Comparison of ENCODE assay signal across 11 cellular contexts in the genomic region with DNA sequence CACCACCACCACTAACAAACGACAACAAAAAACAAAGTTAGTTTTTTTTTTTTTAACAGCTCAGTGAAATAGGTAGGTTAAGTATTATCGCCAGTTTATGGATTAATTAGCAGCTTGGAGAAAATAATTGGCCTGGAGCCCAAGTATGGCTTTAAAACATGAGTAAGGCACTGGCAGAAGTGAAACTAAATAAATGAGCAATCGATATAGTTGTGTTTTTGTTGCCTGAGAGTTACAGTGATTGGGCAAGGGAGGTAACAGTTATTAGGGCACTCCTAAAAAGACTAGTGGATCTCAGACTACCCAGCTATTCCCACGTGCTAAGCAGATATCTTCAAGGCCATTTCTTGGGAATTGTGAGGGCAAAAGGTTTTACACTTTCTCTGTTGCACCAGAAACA. TPM values are rescaled to one million over a fixed set of nuclear protein-coding genes. Genes with fewer than 3 reads are reported as not detected.
DNase-seq lines count a peak whose midpoint lies in the region; ATAC-seq, FAIRE-seq and TF ChIP-seq lines count a peak whose summit lies in the region.
"Had no signal": no experiment of that assay in that cellular context is flagged by ENCODE, and none has a peak within 500 bp of the region (broad histone marks: within the 10 kb centered on the region; RNA-seq: fewer than 3 reads in every experiment).

No MANE protein-coding gene starts in this region.

- H4K20me1 ChIP-seq in GM23248 (ENCODE audit: insufficient read depth) = no peaks in the 10 kb centered on the region
- no peaks in the 10 kb centered on the region for H4K20me1 ChIP-seq in HepG2 (ENCODE audit: insufficient read depth, low read length)

- peaks cover 0 to 2% (median 0%) of the 10 kb centered on the region in 3 donors for H3K27me3 Mint-ChIP-seq in CD14-positive monocyte (ENCODE audit: low read depth in 3 of 3)

- ATAC-seq in HepG2 (no peak), left ventricle myocardium superior (no peak)
- ATAC-seq: heart right ventricle had no signal

- no peak overlapping the region for H3K14ac ChIP-seq in trophoblast cell (ENCODE audit: low read length)

- no peak for TF ChIP-seq CTCF in CD14-positive monocyte (IDR thresholded peaks at IDR 0.05)
- TF ChIP-seq CTCF in WI38 (IDR thresholded peaks at IDR 0.05; ENCODE audit: low read depth, low read length) = no peak
- TF ChIP-seq CTCF in HepG2 (CRISPR knock-in tag; IDR thresholded peaks at IDR 0.05) = no peak
- TF ChIP-seq CTCF in uterus (IDR thresholded peaks at IDR 0.05) = no peak

- POLR2A ChIA-PET in HepG2 (lab: Yijun Ruan, JAX) = interaction anchor here (3.5 kb wide), 1 partner anchor 31 kb away, joined by 22 read pairs; a partner anchor contains a TSS

- 0 out of 2 replicates have a peak, but pooled peaks cover 7% of the 10 kb centered on the region for H3K36me3 ChIP-seq in GM23248 (ENCODE audit: low read depth)
- H3K36me3 ChIP-seq in HepG2 (replicated peaks in 1 of 2; ENCODE audit: control insufficient read depth in 1 of 2, insufficient read depth in 2 of 2, low read length in 2 of 2) = peaks cover 0 to 4% of the 10 kb centered on the region in 2 experiments; a peak in 3 of 5 replicates
- H3K36me3 ChIP-seq in trophoblast cell (ENCODE audit: control insufficient read depth in 1 of 2, insufficient read depth in 2 of 2, low read length in 2 of 2) = no peaks in the 10 kb centered on the region
- no peaks in the 10 kb centered on the region for H3K36me3 ChIP-seq in uterus

- TF ChIP-seq EP300 in HepG2 (IDR thresholded peaks at IDR 0.05; ENCODE audit: low read depth in 2 of 2, low read length in 2 of 2) (no peak), HepG2 (CRISPR knock-in tag; IDR thresholded peaks at IDR 0.05; ENCODE audit: borderline replicate concordance) (no peak)

- H2AFZ ChIP-seq in GM23248 (peak overlapping the region; percentile 20; the same call in 1 of the 2 replicates), HepG2 (ENCODE audit: low read length) (no peak overlapping the region), trophoblast cell (ENCODE audit: insufficient read depth, low read length, poor library complexity) (no peak overlapping the region)

- peaks cover 21% of the 10 kb centered on the region for H3K4me1 ChIP-seq in GM23248 (ENCODE audit: insufficient read depth)
- H3K4me1 ChIP-seq in HepG2 (ENCODE audit: insufficient read depth, low read length) = peaks cover 37% of the 10 kb centered on the region
- H3K4me1 ChIP-seq in trophoblast cell (ENCODE audit: control insufficient read depth in 1 of 2, insufficient read depth in 2 of 2, low read length in 2 of 2) = no peaks in the 10 kb centered on the region
- no peaks in the 10 kb centered on the region for H3K4me1 ChIP-seq in uterus

- intact Hi-C loops in CD14-positive monocyte (cut with micrococcal nuclease) = loop anchor here in 1 of 2 donors (2.0 kb wide), 1 partner anchor 31 kb away; a partner anchor contains a TSS
- intact Hi-C loops in HepG2 (cut with micrococcal nuclease; ENCODE audit: unreplicated experiment) = no loop called here
- intact Hi-C loops in uterus (cut with DNase I; ENCODE audit: low total_unique reads) = no loop called here
- intact Hi-C loops in left ventricle myocardium superior (cut with micrococcal nuclease) = no loop called here

- no peak overlapping the region for H3K4ac ChIP-seq in trophoblast cell (ENCODE audit: low read depth, low read length)

- peaks cover 26 to 41% of the 10 kb centered on the region in 2 donors for H3K36me3 Mint-ChIP-seq in CD14-positive monocyte

- 53 to 57% methylated on average over 4 of the region's 4 CpGs for WGBS in GM23248 (ENCODE audit: low coverage in 1 of 2, low lambda C conversion rate in 2 of 2, missing lambda C conversion rate in 2 of 2), 2 experiments
- 84% methylated on average over 4 of the region's 4 CpGs for WGBS in HepG2 (ENCODE audit: low lambda C conversion rate)
- WGBS in trophoblast cell (ENCODE audit: extremely low coverage, insufficient coverage, insufficient read length) = no CpG with 5 or more reads among the region's 4 CpGs

- DNase-seq in CD14-positive monocyte (ENCODE audit: low spot score) (no peak), GM23248 (peak; percentile 50), HepG2 (ENCODE audit: low spot score) (no peak), trophoblast cell (no peak), uterus (no peak), left ventricle myocardium superior (no peak), AG20443 (ENCODE audit: low spot score) (no peak)
- DNase-seq: heart right ventricle; occipital lobe; stimulated activated naive CD4-positive, alpha-beta T cell treated with Interleukin-2 at 50 U/mL for 16 hours had no signal

- H3K4me2 ChIP-seq in GM23248 (ENCODE audit: unreplicated experiment) (peak overlapping the region; percentile 89), HepG2 (ENCODE audit: low read depth, low read length) (0 out of 2 replicates have a peak overlapping the region, but pooled peaks have one; percentile 8), trophoblast cell (ENCODE audit: low read length) (no peak overlapping the region)

- no peak overlapping the region for H3K18ac ChIP-seq in trophoblast cell (ENCODE audit: low read length)

- H3K27me3 ChIP-seq in GM23248 (replicated peaks; ENCODE audit: insufficient read depth) (no peaks in the 10 kb centered on the region), HepG2 (ENCODE audit: control insufficient read depth in 1 of 2, insufficient read depth in 2 of 2, low read length in 2 of 2) (peaks cover 0 to 1% of the 10 kb centered on the region in 2 experiments; a peak in 1 of 5 replicates), trophoblast cell (ENCODE audit: insufficient read depth, low read length) (no peaks in the 10 kb centered on the region), uterus (no peaks in the 10 kb centered on the region)
- H3K27me3 ChIP-seq: heart right ventricle had no signal

- H3K4me3 ChIP-seq in GM23248 (peak overlapping the region; percentile 80; the same call in 1 of the 2 replicates), WI38 (ENCODE audit: low read depth, low read length) (0 out of 2 replicates have a peak overlapping the region, but pooled peaks have one; percentile 27), HepG2 (replicated peaks in 1 of 3; ENCODE audit: insufficient read depth in 1 of 3, low read depth in 2 of 3, low read length in 3 of 3) (no peak overlapping the region), trophoblast cell (ENCODE audit: low read depth, low read length) (no peak overlapping the region), uterus (no peak overlapping the region)

- peak overlapping the region; percentile 66 to 100 for H3K4me3 Mint-ChIP-seq in CD14-positive monocyte

- H4K91ac ChIP-seq in trophoblast cell (ENCODE audit: low read depth, low read length) = no peak overlapping the region

- H3K9me3 ChIP-seq in GM23248 (ENCODE audit: low read depth) (no peaks in the 10 kb centered on the region), HepG2 (ENCODE audit: low read length) (no peaks in the 10 kb centered on the region), trophoblast cell (ENCODE audit: insufficient read depth, low read depth, low read length) (no peaks in the 10 kb centered on the region), uterus (no peaks in the 10 kb centered on the region)
- H3K9me3 ChIP-seq: heart right ventricle had no signal

- no peak overlapping the region for H4K12ac ChIP-seq in trophoblast cell (ENCODE audit: low read depth, low read length)

- H3K9me3 Mint-ChIP-seq in CD14-positive monocyte = peaks cover 0 to 1% (median 0%) of the 10 kb centered on the region in 7 donors

- no peak for FAIRE-seq in HepG2 (lab: Jason Lieb, UNC)

- no peak overlapping the region for H2BK120ac ChIP-seq in trophoblast cell (ENCODE audit: insufficient read depth, low read length, poor library complexity)

- TF ChIP-seq RAD21 in HepG2 (CRISPR knock-in tag; IDR thresholded peaks at IDR 0.05) = no peak

- BruUV-seq in HepG2 (replicated peaks; lab: Mats Ljungman, UMichigan) = no TSS peak

- no peaks in the 10 kb centered on the region for H3K9me2 ChIP-seq in GM23248 (ENCODE audit: insufficient read depth)

- no peak overlapping the region for H2BK12ac ChIP-seq in trophoblast cell (ENCODE audit: low read length)

- peaks cover 35% of the 10 kb centered on the region for H3K79me2 ChIP-seq in GM23248 (ENCODE audit: insufficient read depth)
- H3K79me2 ChIP-seq in HepG2 (ENCODE audit: insufficient read depth, low read length) = no peaks in the 10 kb centered on the region
- no peaks in the 10 kb centered on the region for H3K79me2 ChIP-seq in trophoblast cell (ENCODE audit: control insufficient read depth, insufficient read depth, low read length, poor library complexity)

- no peak overlapping the region for H2BK5ac ChIP-seq in trophoblast cell (ENCODE audit: low read depth, low read length, poor library complexity)

- CTCF ChIA-PET in HepG2 (lab: Yijun Ruan, JAX; ENCODE audit: low intra/inter-chr PET ratio, low total read pairs) = no interaction called here

- TF ChIP-seq POLR2A in HepG2 (IDR thresholded peaks at IDR 0.05; ENCODE audit: insufficient read depth in 1 of 2, low read depth in 2 of 2, low read length in 2 of 2) (no peak), uterus (IDR thresholded peaks at IDR 0.05) (no peak)

- H4K8ac ChIP-seq in trophoblast cell (ENCODE audit: low read depth, low read length) = no peak overlapping the region

- peak overlapping the region; percentile 82 to 96 (median 84) for H3K27ac Mint-ChIP-seq in CD14-positive monocyte

- H3K23ac ChIP-seq in trophoblast cell (ENCODE audit: low read length) = no peak overlapping the region

- peaks cover 65% of the 10 kb centered on the region for H3K4me1 Mint-ChIP-seq in CD14-positive monocyte

- in situ Hi-C loops in GM23248 (cut with MboI) = no loop called here
- in situ Hi-C loops in HepG2 (cut with HindIII; ENCODE audit: extremely low pct_ligation_motif_present, low pct_unique_long_range_greater_than_20kb) = no loop called here

- no peak overlapping the region for H2AK5ac ChIP-seq in trophoblast cell (ENCODE audit: low read length)

- H3K9ac ChIP-seq in GM23248 (peak overlapping the region; percentile 25; the same call in 1 of the 2 replicates), HepG2 (ENCODE audit: insufficient read depth, low read depth, low read length) (no peak overlapping the region), trophoblast cell (ENCODE audit: low read length) (no peak overlapping the region)

- no peak overlapping the region for H3K27ac ChIP-seq in GM23248
- no peak overlapping the region for H3K27ac ChIP-seq in HepG2 (ENCODE audit: extremely low read length, insufficient read depth, low read length)
- no peak overlapping the region for H3K27ac ChIP-seq in trophoblast cell (ENCODE audit: low read depth, low read length)
- H3K27ac ChIP-seq in uterus = no peak overlapping the region

- H3K79me1 ChIP-seq in trophoblast cell (ENCODE audit: low read length) = no peaks in the 10 kb centered on the region

- peaks cover 10% of the 10 kb centered on the region for H3F3A ChIP-seq in GM23248 (ENCODE audit: insufficient read depth)

RNA-seq across cellular contexts. Expression of a gene that starts 2.4 kb away (rescaled TPM):
- polyA plus RNA-seq in CD14-positive monocyte (10 to 100 TPM; 33.6 to 37.8 TPM), GM23248 (2016; fragmentation: Nextera tagmentation; extraction: Ambion mirVana) (10.0 and 10.4 TPM in 2 replicates), HepG2 (2011; rRNA removed) (5.5 and 6.4 TPM in 2 replicates)
- total RNA-seq in GM23248 (2014; rRNA removed; shearing (Covaris generic)) = 11.9 and 13.6 TPM in 2 replicates
- total RNA-seq in HepG2 (2016; rRNA removed; fragmentation: Illumina TruSeq; extraction: Trizol) (10.7 TPM in 2 replicates), uterus (10 to 100 TPM in 1 of 4 donors, 1 to 10 TPM in 3; 3.8 to 19.4 (median 7.6) TPM), left ventricle myocardium superior (4.7 TPM)
- total RNA-seq in HepG2 (2016; cell fraction: cytosol; rRNA removed; fragmentation: Illumina TruSeq; extraction: Trizol; ENCODE audit: low read depth) = 3.0 TPM in 2 replicates
- 11.8 and 11.9 TPM in 2 replicates for total RNA-seq in HepG2 (2016; cell fraction: insoluble cytoplasmic fraction; rRNA removed; fragmentation: Illumina TruSeq; extraction: Trizol)
- total RNA-seq in HepG2 (2016; cell fraction: membrane; rRNA removed; fragmentation: Illumina TruSeq; extraction: Trizol) = 5.1 and 6.4 TPM in 2 replicates
- total RNA-seq in HepG2 (2016; cell fraction: nucleus; rRNA removed; fragmentation: Illumina TruSeq; extraction: Trizol) = 8.9 and 10.4 TPM in 2 replicates
- polyA plus RNA-seq in HepG2 (2011; cell fraction: cytosol; rRNA removed) = 2.9 and 3.0 TPM in 2 replicates
- polyA plus RNA-seq in HepG2 (2011; cell fraction: nucleus; rRNA removed) = 8.3 and 10.0 TPM in 2 replicates
- polyA plus RNA-seq in HepG2 (2012) = 4.3 and 4.5 TPM in 2 replicates
- 2.2 and 2.4 TPM in 2 replicates for polyA plus RNA-seq in HepG2 (2016; cell fraction: cytosol; fragmentation: Illumina TruSeq; extraction: Trizol; ENCODE audit: low read depth)
- polyA plus RNA-seq in HepG2 (2016; cell fraction: insoluble cytoplasmic fraction; fragmentation: Illumina TruSeq; extraction: Trizol; ENCODE audit: low read depth) = 9.8 and 12.2 TPM in 2 replicates
- polyA plus RNA-seq in HepG2 (2016; cell fraction: membrane; fragmentation: Illumina TruSeq; extraction: Trizol; ENCODE audit: low read depth) = 3.3 and 3.5 TPM in 2 replicates
- polyA plus RNA-seq in HepG2 (2016; cell fraction: nucleus; fragmentation: Illumina TruSeq; extraction: Trizol; ENCODE audit: insufficient read depth, low read depth) = 14.3 and 17.1 TPM in 2 replicates
- 2.2 and 23.2 TPM in 2 replicates for polyA minus RNA-seq in HepG2 (2011; rRNA and poly(A)+ RNA removed; ENCODE audit: low replicate concordance)
- 1.8 and 2.8 TPM in 2 replicates for polyA minus RNA-seq in HepG2 (2011; cell fraction: cytosol; rRNA and poly(A)+ RNA removed)
- 9.5 and 12.4 TPM in 2 replicates for polyA minus RNA-seq in HepG2 (2011; cell fraction: nucleus; rRNA and poly(A)+ RNA removed)
- polyA plus RNA-seq in trophoblast cell (2013) = 0.05 and 0.06 TPM in 2 replicates

RNA-seq across cellular contexts. Expression of a gene that starts 31.5 kb away (rescaled TPM):
- polyA plus RNA-seq in CD14-positive monocyte = 1 to 10 TPM; 5.0 to 8.4 TPM
- 18.5 and 28.2 TPM in 2 replicates for total RNA-seq in GM23248 (2014; rRNA removed; shearing (Covaris generic))
- 8.8 and 9.0 TPM in 2 replicates for polyA plus RNA-seq in GM23248 (2016; fragmentation: Nextera tagmentation; extraction: Ambion mirVana)
- 62.6 and 87.6 TPM in 2 replicates for total RNA-seq in HepG2 (2016; rRNA removed; fragmentation: Illumina TruSeq; extraction: Trizol)
- 19.3 and 20.6 TPM in 2 replicates for total RNA-seq in HepG2 (2016; cell fraction: cytosol; rRNA removed; fragmentation: Illumina TruSeq; extraction: Trizol; ENCODE audit: low read depth)
- total RNA-seq in HepG2 (2016; cell fraction: insoluble cytoplasmic fraction; rRNA removed; fragmentation: Illumina TruSeq; extraction: Trizol) = 60.6 and 87.5 TPM in 2 replicates
- 41.5 and 48.1 TPM in 2 replicates for total RNA-seq in HepG2 (2016; cell fraction: membrane; rRNA removed; fragmentation: Illumina TruSeq; extraction: Trizol)
- 46.9 and 59.2 TPM in 2 replicates for total RNA-seq in HepG2 (2016; cell fraction: nucleus; rRNA removed; fragmentation: Illumina TruSeq; extraction: Trizol)
- polyA plus RNA-seq in HepG2 (2011; rRNA removed) = 21.3 and 23.4 TPM in 2 replicates
- 16.2 and 18.8 TPM in 2 replicates for polyA plus RNA-seq in HepG2 (2011; cell fraction: cytosol; rRNA removed)
- polyA plus RNA-seq in HepG2 (2011; cell fraction: nucleus; rRNA removed) = 18.6 and 22.2 TPM in 2 replicates
- 14.4 and 18.7 TPM in 2 replicates for polyA plus RNA-seq in HepG2 (2012)
- polyA plus RNA-seq in HepG2 (2016; cell fraction: cytosol; fragmentation: Illumina TruSeq; extraction: Trizol; ENCODE audit: low read depth) = 3.8 and 4.2 TPM in 2 replicates
- 57.4 and 60.0 TPM in 2 replicates for polyA plus RNA-seq in HepG2 (2016; cell fraction: insoluble cytoplasmic fraction; fragmentation: Illumina TruSeq; extraction: Trizol; ENCODE audit: low read depth)
- polyA plus RNA-seq in HepG2 (2016; cell fraction: membrane; fragmentation: Illumina TruSeq; extraction: Trizol; ENCODE audit: low read depth) = 12.4 and 12.8 TPM in 2 replicates
- 42.1 and 46.7 TPM in 2 replicates for polyA plus RNA-seq in HepG2 (2016; cell fraction: nucleus; fragmentation: Illumina TruSeq; extraction: Trizol; ENCODE audit: insufficient read depth, low read depth)
- 98.9 and 270 TPM in 2 replicates for polyA minus RNA-seq in HepG2 (2011; rRNA and poly(A)+ RNA removed; ENCODE audit: low replicate concordance)
- polyA minus RNA-seq in HepG2 (2011; cell fraction: cytosol; rRNA and poly(A)+ RNA removed) = 21.9 and 24.1 TPM in 2 replicates
- 55.6 and 62.2 TPM in 2 replicates for polyA minus RNA-seq in HepG2 (2011; cell fraction: nucleus; rRNA and poly(A)+ RNA removed)
- polyA plus RNA-seq in trophoblast cell (2013) = 26.9 and 27.8 TPM in 2 replicates
- 10 to 100 TPM in 3 of 4 donors, 1 to 10 TPM in 1; 3.6 to 27.6 (median 20.0) TPM for total RNA-seq in uterus
- 4.6 TPM for total RNA-seq in left ventricle myocardium superior

Comparison
In these comparisons a context has a peak if more than half of its experiments do, and no peak if none do; other contexts are left out.
1. H3K4me3 ChIP-seq: peak in GM23248 (single experiment) and WI38 (single experiment); none in HepG2 (0 of 3), trophoblast cell (single experiment) and uterus (0 of 2).